17 cellular contexts compared by ENCODE assay signal in the genomic region with DNA sequence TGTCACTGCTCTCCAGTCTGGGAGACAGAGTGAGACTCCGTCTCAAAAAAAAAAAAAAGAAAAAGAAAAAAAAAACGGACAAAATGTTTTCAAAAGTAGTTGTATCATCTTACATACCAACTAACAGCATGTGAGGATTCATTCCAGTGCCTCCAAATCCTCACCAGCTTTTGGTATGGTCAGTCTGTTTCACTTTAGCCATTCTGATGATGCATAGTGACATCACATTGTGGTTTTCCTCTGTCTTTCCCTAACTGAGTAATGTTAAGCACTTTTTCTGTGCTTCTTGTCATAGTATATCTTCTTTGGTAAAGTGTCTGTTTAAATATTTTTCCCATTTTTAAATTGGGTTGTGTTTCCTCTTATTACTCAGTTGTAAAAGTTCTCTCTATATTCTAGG.
DNase-seq lines count a peak whose midpoint lies in the region; ATAC-seq and TF ChIP-seq lines count a peak whose summit lies in the region.
"Had no signal": no experiment of that assay in that cellular context is flagged by ENCODE, and none has a peak within 500 bp of the region (broad histone marks: within the 10 kb centered on the region; RNA-seq: fewer than 3 reads in every experiment).

No MANE protein-coding gene starts in this region.

- no peak overlapping the region for H3K9ac ChIP-seq in mammary epithelial cell (ENCODE audit: insufficient read depth, low read length)

- WGBS in mammary epithelial cell (ENCODE audit: low coverage, missing lambda C conversion rate) = 35% methylated on average over 2 of the region's 2 CpGs

- H3K27ac ChIP-seq in mammary epithelial cell (ENCODE audit: insufficient read depth, low read depth, low read length) = peak overlapping the region; percentile 57
- H3K27ac ChIP-seq: C4-2B, dorsolateral prefrontal cortex, psoas muscle had no signal

- H3K9me3 Mint-ChIP-seq in activated naive CD8-positive, alpha-beta T cell treated with anti-CD3 and anti-CD28 coated beads for 36 hours = peaks cover 2% of the 10 kb centered on the region

- no TSS peak for BruUV-seq in mammary epithelial cell (replicated peaks; lab: Mats Ljungman, UMichigan)

- in situ Hi-C loops in mammary epithelial cell (cut with MboI; ENCODE audit: low sequenced_read_pairs in 2 of 2) = no loop called here

- H3K4me2 ChIP-seq in mammary epithelial cell (ENCODE audit: insufficient read depth, low read depth, low read length) = peak overlapping the region; percentile 60

- H3K36me3 Mint-ChIP-seq in activated naive CD8-positive, alpha-beta T cell treated with anti-CD3 and anti-CD28 coated beads for 36 hours = no peaks in the 10 kb centered on the region
- H3K36me3 Mint-ChIP-seq: activated naive CD8-positive, alpha-beta T cell had no signal

- CTCF ChIA-PET in mammary epithelial cell (lab: Charles Lee; ENCODE audit: low non-redundant PET) = no interaction called here

- H3K36me3 ChIP-seq in MG63 (no peaks in the 10 kb centered on the region), mammary epithelial cell (ENCODE audit: insufficient read depth, low read length) (no peaks in the 10 kb centered on the region)

- H3K4me1 Mint-ChIP-seq in activated naive CD8-positive, alpha-beta T cell treated with anti-CD3 and anti-CD28 coated beads for 36 hours = no peaks in the 10 kb centered on the region

- dilution Hi-C loops in mammary epithelial cell (cut with HindIII; ENCODE audit: low sequenced_read_pairs) = no loop called here

- no peak overlapping the region for H3K4me3 Mint-ChIP-seq in activated naive CD8-positive, alpha-beta T cell treated with anti-CD3 and anti-CD28 coated beads for 36 hours
- H3K4me3 Mint-ChIP-seq: activated naive CD8-positive, alpha-beta T cell had no signal

- TF ChIP-seq CTCF in mammary epithelial cell (conservative IDR thresholded peaks at IDR 0.05 in 1 of 2, IDR thresholded peaks at IDR 0.05 in 1 of 2; ENCODE audit: extremely low read depth in 1 of 2, insufficient read depth in 1 of 2, low read depth in 1 of 2, low read length in 2 of 2) = no peak

- intact Hi-C loops in mammary epithelial cell (cut with micrococcal nuclease) = no loop called here

- H3K4me1 ChIP-seq in mammary epithelial cell (ENCODE audit: insufficient read depth, low read length) = peaks cover 22% of the 10 kb centered on the region
- H3K4me1 ChIP-seq: psoas muscle had no signal

- H3K9me3 ChIP-seq in MG63 (peaks cover 4% of the 10 kb centered on the region; the same call in 1 of the 2 replicates), mammary epithelial cell (replicated peaks; ENCODE audit: insufficient read depth, low read length) (no peaks in the 10 kb centered on the region)
- H3K9me3 ChIP-seq: psoas muscle had no signal

- no peaks in the 10 kb centered on the region for H4K20me1 ChIP-seq in mammary epithelial cell (ENCODE audit: insufficient read depth, low read length)

- H3K79me2 ChIP-seq in mammary epithelial cell (ENCODE audit: insufficient read depth, low read length) = no peaks in the 10 kb centered on the region

- H2AFZ ChIP-seq in mammary epithelial cell (ENCODE audit: low read depth, low read length) = no peak overlapping the region

- H3K4me3 ChIP-seq in MG63 = no peak overlapping the region
- H3K4me3 ChIP-seq in mammary epithelial cell (replicated peaks in 1 of 3; ENCODE audit: insufficient read depth in 1 of 3, low read depth in 2 of 3, low read length in 3 of 3) = no peak overlapping the region
- H3K4me3 ChIP-seq: dorsolateral prefrontal cortex, psoas muscle had no signal

- H3K27ac Mint-ChIP-seq in activated naive CD8-positive, alpha-beta T cell treated with anti-CD3 and anti-CD28 coated beads for 36 hours = no peak overlapping the region
- H3K27ac Mint-ChIP-seq: activated naive CD8-positive, alpha-beta T cell had no signal

- H3K27me3 ChIP-seq in MG63 (no peaks in the 10 kb centered on the region), mammary epithelial cell (ENCODE audit: insufficient read depth, low read length) (no peaks in the 10 kb centered on the region)

- peaks cover 20% of the 10 kb centered on the region for H3K27me3 Mint-ChIP-seq in activated naive CD8-positive, alpha-beta T cell treated with anti-CD3 and anti-CD28 coated beads for 36 hours

- ATAC-seq in GM19467 (IDR thresholded peaks at IDR 0.05; ENCODE audit: unreplicated experiment) (no peak), HG03521 (IDR thresholded peaks at IDR 0.05; ENCODE audit: unreplicated experiment) (no peak), GM19455 (IDR thresholded peaks at IDR 0.05; ENCODE audit: unreplicated experiment) (no peak)
- ATAC-seq: psoas muscle had no signal

- peak; percentile 5 for DNase-seq in COLO829 (ENCODE audit: low spot score)
- peak; percentile 20 for DNase-seq in MG63
- peak; percentile 94 for DNase-seq in mammary epithelial cell
- peak; percentile 89 for DNase-seq in kidney tubule cell (ENCODE audit: low spot score)
- DNase-seq in activated naive CD8-positive, alpha-beta T cell treated with anti-CD3 and anti-CD28 coated beads for 36 hours = no peak
- DNase-seq: dorsolateral prefrontal cortex; midbrain; NCI-H1105 treated with DMSO at 0.1 percent for 48 hours; NCI-H510A treated with DMSO at 0.1 percent for 48 hours; psoas muscle; SHP77; stimulated activated naive CD4-positive, alpha-beta T cell had no signal
